Comparison of ENCODE assay signal across 9 cellular contexts in genomic region chr4:78645853-78646757, GRCh38.
DNase-seq lines count a peak whose midpoint lies in the region; ATAC-seq, FAIRE-seq and TF ChIP-seq lines count a peak whose summit lies in the region.
"Had no signal": no experiment of that assay in that cellular context is flagged by ENCODE, and none has a peak within 500 bp of the region (broad histone marks: within the 10 kb centered on the region; RNA-seq: fewer than 3 reads in every experiment).

No MANE protein-coding gene starts in this region.

- peak overlapping the region; percentile 71 for H2AFZ ChIP-seq in astrocyte (ENCODE audit: low read depth, low read length)

- H3K27ac Mint-ChIP-seq in astrocyte (ENCODE audit: unreplicated experiment), result peak overlapping the region; percentile 97
- H3K27ac Mint-ChIP-seq: natural killer cell had no signal

- H3K79me2 ChIP-seq in astrocyte (ENCODE audit: insufficient read depth, low read length), result no peaks in the 10 kb centered on the region

- FAIRE-seq in astrocyte (lab: Jason Lieb, UNC), result peak; percentile 93

- H3K4me2 ChIP-seq in astrocyte (ENCODE audit: low read length), result peak overlapping the region; percentile 81

- no peaks in the 10 kb centered on the region for H3K36me3 ChIP-seq in astrocyte (ENCODE audit: insufficient read depth, low read length)
- no peaks in the 10 kb centered on the region for H3K36me3 ChIP-seq in skeletal muscle tissue (ENCODE audit: control insufficient read depth in 3 of 3, insufficient read depth in 3 of 3, low read length in 3 of 3)
- no peaks in the 10 kb centered on the region for H3K36me3 ChIP-seq in WERI-Rb-1

- ATAC-seq in HG02840 (IDR thresholded peaks at IDR 0.05; ENCODE audit: low FRiP score, unreplicated experiment), result no peak

- peaks cover 4% of the 10 kb centered on the region for H3K27me3 Mint-ChIP-seq in astrocyte (ENCODE audit: low read depth, unreplicated experiment)

- H3K9ac ChIP-seq in astrocyte (ENCODE audit: low read length) (peak overlapping the region; percentile 76), skeletal muscle tissue (ENCODE audit: low read depth in 1 of 3, low read length in 3 of 3) (peak overlapping the region in 2 of 3 donors; percentile 27 to 34)

- H3K4me3 ChIP-seq in astrocyte (ENCODE audit: insufficient read depth, low read depth, low read length) (peak overlapping the region; percentile 32), skeletal muscle tissue (ENCODE audit: low read length in 3 of 3) (peak overlapping the region in 1 of 3 donors; percentile 55), WERI-Rb-1 (ENCODE audit: low read depth, low read length) (no peak overlapping the region)

- H3K36me3 Mint-ChIP-seq in astrocyte (ENCODE audit: low read depth, unreplicated experiment), result no peaks in the 10 kb centered on the region
- H3K36me3 Mint-ChIP-seq: natural killer cell had no signal

- H3K4me3 Mint-ChIP-seq in astrocyte (ENCODE audit: unreplicated experiment), result no peak overlapping the region
- H3K4me3 Mint-ChIP-seq: natural killer cell had no signal

- H3K27me3 ChIP-seq in astrocyte (ENCODE audit: insufficient read depth, low read length), result no peaks in the 10 kb centered on the region
- no peaks in the 10 kb centered on the region for H3K27me3 ChIP-seq in skeletal muscle tissue (ENCODE audit: control insufficient read depth in 3 of 3, insufficient read depth in 3 of 3, low read length in 3 of 3)
- H3K27me3 ChIP-seq in WERI-Rb-1 (ENCODE audit: insufficient read depth, low read depth, severe bottlenecking), result no peaks in the 10 kb centered on the region

- H3K4me1 Mint-ChIP-seq in astrocyte (ENCODE audit: low read depth, unreplicated experiment), result peaks cover 27% of the 10 kb centered on the region
- H3K4me1 Mint-ChIP-seq: natural killer cell had no signal

- DNase-seq in ELR (ENCODE audit: low read depth) (peak; percentile 89), HT-29 (ENCODE audit: low spot score) (peak; percentile 44), astrocyte (ENCODE audit: low read depth) (peak; percentile 94), inferior parietal cortex (ENCODE audit: extremely low spot score) (peak; percentile 73), KG1 (lab: John Stamatoyannopoulos, UW) (no peak), WERI-Rb-1 (no peak)
- DNase-seq: natural killer cell had no signal

- H3K4me1 ChIP-seq in astrocyte (ENCODE audit: insufficient read depth, low read length) (peaks cover 25% of the 10 kb centered on the region), skeletal muscle tissue (ENCODE audit: control insufficient read depth in 3 of 3, insufficient read depth in 3 of 3, low read length in 3 of 3) (peaks cover 10 to 14% (median 13%) of the 10 kb centered on the region in 3 donors)

- no peaks in the 10 kb centered on the region for H3K9me3 Mint-ChIP-seq in astrocyte (ENCODE audit: unreplicated experiment)
- H3K9me3 Mint-ChIP-seq: natural killer cell had no signal

- no peaks in the 10 kb centered on the region for H4K20me1 ChIP-seq in astrocyte (ENCODE audit: insufficient read depth, low read length)

- peak overlapping the region; percentile 92 for H3K27ac ChIP-seq in astrocyte (ENCODE audit: low read depth, low read length)
- H3K27ac ChIP-seq in skeletal muscle tissue (ENCODE audit: low read depth, low read length), result peak overlapping the region; percentile 80
- no peak overlapping the region for H3K27ac ChIP-seq in WERI-Rb-1

- H3K9me3 ChIP-seq in astrocyte (ENCODE audit: insufficient read depth, low read depth, low read length), result no peaks in the 10 kb centered on the region
- H3K9me3 ChIP-seq in skeletal muscle tissue (ENCODE audit: control insufficient read depth in 3 of 3, low read length in 3 of 3), result no peaks in the 10 kb centered on the region
- no peaks in the 10 kb centered on the region for H3K9me3 ChIP-seq in WERI-Rb-1 (ENCODE audit: severe bottlenecking)

- TF ChIP-seq CTCF in astrocyte (IDR thresholded peaks at IDR 0.05; ENCODE audit: insufficient read depth, low read depth, low read length), result no peak
- no peak for TF ChIP-seq CTCF in WERI-Rb-1 (IDR thresholded peaks at IDR 0.05; ENCODE audit: low read depth, low read length)

Comparison
In these comparisons a context has a peak if more than half of its experiments do, and no peak if none do; other contexts are left out.
1. DNase-seq: peak in ELR (single experiment), HT-29 (single experiment), astrocyte (single experiment) and inferior parietal cortex (single experiment); none in KG1 (single experiment) and WERI-Rb-1 (single experiment).